1 cellular context compared by ENCODE assay signal in genomic region chr17:39688475-39688835, GRCh38.
TF ChIP-seq lines count a peak whose summit lies in the region.

No MANE protein-coding gene starts in this region.

TF ChIP-seq in A549, 52 proteins besides CTCF, POLR2A, EP300 and RAD21 (continued from another document):
- TF ChIP-seq, protein P1, sequence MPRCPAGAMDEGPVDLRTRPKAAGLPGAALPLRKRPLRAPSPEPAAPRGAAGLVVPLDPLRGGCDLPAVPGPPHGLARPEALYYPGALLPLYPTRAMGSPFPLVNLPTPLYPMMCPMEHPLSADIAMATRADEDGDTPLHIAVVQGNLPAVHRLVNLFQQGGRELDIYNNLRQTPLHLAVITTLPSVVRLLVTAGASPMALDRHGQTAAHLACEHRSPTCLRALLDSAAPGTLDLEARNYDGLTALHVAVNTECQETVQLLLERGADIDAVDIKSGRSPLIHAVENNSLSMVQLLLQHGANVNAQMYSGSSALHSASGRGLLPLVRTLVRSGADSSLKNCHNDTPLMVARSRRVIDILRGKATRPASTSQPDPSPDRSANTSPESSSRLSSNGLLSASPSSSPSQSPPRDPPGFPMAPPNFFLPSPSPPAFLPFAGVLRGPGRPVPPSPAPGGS (IDR thresholded peaks at IDR 0.05) = no peak
- TF ChIP-seq, protein P2, sequence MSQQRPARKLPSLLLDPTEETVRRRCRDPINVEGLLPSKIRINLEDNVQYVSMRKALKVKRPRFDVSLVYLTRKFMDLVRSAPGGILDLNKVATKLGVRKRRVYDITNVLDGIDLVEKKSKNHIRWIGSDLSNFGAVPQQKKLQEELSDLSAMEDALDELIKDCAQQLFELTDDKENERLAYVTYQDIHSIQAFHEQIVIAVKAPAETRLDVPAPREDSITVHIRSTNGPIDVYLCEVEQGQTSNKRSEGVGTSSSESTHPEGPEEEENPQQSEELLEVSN (IDR thresholded peaks at IDR 0.05; ENCODE audit: borderline replicate concordance, low read depth) = no peak
- TF ChIP-seq ZFP36 (IDR thresholded peaks at IDR 0.05; ENCODE audit: borderline replicate concordance, partially characterized antibody) (no peak), KDM5A (IDR thresholded peaks at IDR 0.05) (no peak), POLR2AphosphoS2 (conservative IDR thresholded peaks at IDR 0.05; ENCODE audit: low read length) (no peak), EHMT2 (IDR thresholded peaks at IDR 0.05; ENCODE audit: low read depth) (no peak; the same call in 1 of the 2 replicates), USF2 (IDR thresholded peaks at IDR 0.05) (no peak), ATOH8 (CRISPR knock-in tag; IDR thresholded peaks at IDR 0.05; ENCODE audit: low read depth) (no peak), SMC3 (IDR thresholded peaks at IDR 0.05) (no peak), MAFK (IDR thresholded peaks at IDR 0.05; ENCODE audit: partially characterized antibody) (no peak)
